ENCODE assay signal across 10 cellular contexts in genomic region chr2:230423851-230424458, GRCh38. TPM values are rescaled to one million over a fixed set of nuclear protein-coding genes. Genes with fewer than 3 reads are reported as not detected.
DNase-seq lines count a peak whose midpoint lies in the region; ATAC-seq and TF ChIP-seq lines count a peak whose summit lies in the region.
"Had no signal": no experiment of that assay in that cellular context is flagged by ENCODE, and none has a peak within 500 bp of the region (broad histone marks: within the 10 kb centered on the region; RNA-seq: fewer than 3 reads in every experiment).

No MANE protein-coding gene starts in this region.

- peak overlapping the region; percentile 17 to 85 (median 58) for H3K27ac Mint-ChIP-seq in CD4-positive, alpha-beta memory T cell
- H3K27ac Mint-ChIP-seq in chondrocyte (ENCODE audit: unreplicated experiment) = peak overlapping the region; percentile 43

- DNase-seq in CD4-positive, alpha-beta memory T cell = no peak
- DNase-seq in NCI-H2029 (lab: John Stamatoyannopoulos, UW) (peak; percentile 37), chondrocyte (ENCODE audit: low spot score) (no peak), mucosa of descending colon (no peak), MG63 (no peak), cortex of kidney (lab: John Stamatoyannopoulos, UW) (no peak), CD1c-positive myeloid dendritic cell (ENCODE audit: extremely low spot score) (no peak)
- DNase-seq: stimulated activated CD4-positive, alpha-beta T cell treated with anti-CD3 and anti-CD28 coated beads, Interleukin-15, amount 100 ng/mL, for 24 hours; tibial artery had no signal

- POLR2A ChIA-PET in CD4-positive, alpha-beta memory T cell (lab: Charles Lee; ENCODE audit: partially characterized antibody) = interaction anchor here (0.8 kb wide), 1 partner anchor 13 kb away, joined by 3 read pairs; no protein-coding TSS in a partner anchor

- intact Hi-C loops in CD4-positive, alpha-beta memory T cell (cut with micrococcal nuclease) = no loop called here
- intact Hi-C loops in mucosa of descending colon (cut with DNase I, micrococcal nuclease) = no loop called here

- peaks cover 71 to 88% (median 79%) of the 10 kb centered on the region in 4 donors for H3K4me1 Mint-ChIP-seq in CD4-positive, alpha-beta memory T cell
- peaks cover 52% of the 10 kb centered on the region for H3K4me1 Mint-ChIP-seq in chondrocyte (ENCODE audit: low read depth)

- H3K27me3 Mint-ChIP-seq in CD4-positive, alpha-beta memory T cell = no peaks in the 10 kb centered on the region
- H3K27me3 Mint-ChIP-seq in chondrocyte (ENCODE audit: low read depth) = no peaks in the 10 kb centered on the region

- H3K4me1 ChIP-seq in CD4-positive, alpha-beta memory T cell (ENCODE audit: insufficient read depth, low read length) = peaks cover 78% of the 10 kb centered on the region
- H3K4me1 ChIP-seq in mucosa of descending colon (ENCODE audit: low read depth) = no peaks in the 10 kb centered on the region

- no peaks in the 10 kb centered on the region for H3K9me3 ChIP-seq in CD4-positive, alpha-beta memory T cell (ENCODE audit: control insufficient read depth in 1 of 2, low read length in 2 of 2)
- H3K9me3 ChIP-seq in mucosa of descending colon = peaks cover 8% of the 10 kb centered on the region
- H3K9me3 ChIP-seq in MG63 = peaks cover 10% of the 10 kb centered on the region

- peak overlapping the region; percentile 4 to 85 (median 70) for H3K4me3 Mint-ChIP-seq in CD4-positive, alpha-beta memory T cell
- H3K4me3 Mint-ChIP-seq in chondrocyte (ENCODE audit: unreplicated experiment) = no peak overlapping the region

- peaks cover 5% of the 10 kb centered on the region for H3K36me3 ChIP-seq in CD4-positive, alpha-beta memory T cell (ENCODE audit: insufficient read depth, low read length)
- H3K36me3 ChIP-seq in mucosa of descending colon (ENCODE audit: low read depth) (no peaks in the 10 kb centered on the region), MG63 (peaks cover 43% of the 10 kb centered on the region)

- no peak overlapping the region for H3K4me3 ChIP-seq in CD4-positive, alpha-beta memory T cell (ENCODE audit: low read length in 2 of 2)
- H3K4me3 ChIP-seq in mucosa of descending colon = no peak overlapping the region
- H3K4me3 ChIP-seq in MG63 = no peak overlapping the region
- H3K4me3 ChIP-seq: tibial artery had no signal

- peaks cover 67 to 68% of the 10 kb centered on the region in 2 donors for H3K36me3 Mint-ChIP-seq in CD4-positive, alpha-beta memory T cell
- peaks cover 8% of the 10 kb centered on the region for H3K36me3 Mint-ChIP-seq in chondrocyte (ENCODE audit: low read depth)

- ATAC-seq in mucosa of descending colon (peak; percentile 84), GM19395 (IDR thresholded peaks at IDR 0.05; ENCODE audit: unreplicated experiment) (no peak)

- TF ChIP-seq CTCF in chondrocyte (IDR thresholded peaks at IDR 0.05) (no peak), mucosa of descending colon (IDR thresholded peaks at IDR 0.05) (no peak)

- CTCF ChIA-PET in CD4-positive, alpha-beta memory T cell (lab: Charles Lee; ENCODE audit: partially characterized antibody) = no interaction called here

- H3K27me3 ChIP-seq in CD4-positive, alpha-beta memory T cell (ENCODE audit: insufficient read depth, low read length) = no peaks in the 10 kb centered on the region
- no peaks in the 10 kb centered on the region for H3K27me3 ChIP-seq in MG63
- H3K27me3 ChIP-seq: tibial artery had no signal

- peaks cover 0 to 8% (median 3%) of the 10 kb centered on the region in 8 donors for H3K9me3 Mint-ChIP-seq in CD4-positive, alpha-beta memory T cell
- peaks cover 2% of the 10 kb centered on the region for H3K9me3 Mint-ChIP-seq in chondrocyte (ENCODE audit: low read depth)

- no peak overlapping the region for H3K27ac ChIP-seq in CD4-positive, alpha-beta memory T cell (ENCODE audit: low read depth, low read length)
- H3K27ac ChIP-seq: tibial artery had no signal

RNA-seq across cellular contexts. Expression of gene SP100, which starts 8.0 kb away (rescaled TPM):
- total RNA-seq in CD4-positive, alpha-beta memory T cell = 100 to 1,000 TPM; 210 to 226 TPM
- 100 to 1,000 TPM; 101 to 222 TPM for polyA plus RNA-seq in CD4-positive, alpha-beta memory T cell
- total RNA-seq in chondrocyte (57.6 to 67.0 TPM (median 66.7 TPM) in 3 replicates), mucosa of descending colon (100 to 1,000 TPM in 2 of 3 donors, 10 to 100 TPM in 1; 83.1 to 130 (median 101) TPM)
- 63.5 and 69.0 TPM in 2 replicates for total RNA-seq in MG63 (2014; rRNA removed; shearing (Covaris generic); ENCODE audit: low replicate concordance)
